20 cellular contexts compared by ENCODE assay signal in genomic region chrX:154090731-154091130, GRCh38. TPM values are rescaled to one million over a fixed set of nuclear protein-coding genes. Genes with fewer than 3 reads are reported as not detected.
A peak's percentile ranks its signal among the peaks of the same experiment; 100 is the strongest.
DNase-seq lines count a peak whose midpoint lies in the region; ATAC-seq and TF ChIP-seq lines count a peak whose summit lies in the region.
"Had no signal": no experiment of that assay in that cellular context is flagged by ENCODE, and none has a peak within 500 bp of the region (broad histone marks: within the 10 kb centered on the region; RNA-seq: fewer than 3 reads in every experiment).

No MANE protein-coding gene starts in this region.

- H2AFZ ChIP-seq in mammary epithelial cell (ENCODE audit: low read depth, low read length), result no peak overlapping the region

- no peak for TF ChIP-seq CTCF in CD4-positive, alpha-beta T cell (IDR thresholded peaks at IDR 0.05)
- no peak for TF ChIP-seq CTCF in HEK293 (tag by site-specific recombination; IDR thresholded peaks at IDR 0.05)
- no peak for TF ChIP-seq CTCF in mesothelial cell of epicardium (IDR thresholded peaks at IDR 0.05; ENCODE audit: unreplicated experiment)
- TF ChIP-seq CTCF in mammary epithelial cell (conservative IDR thresholded peaks at IDR 0.05 in 1 of 2, IDR thresholded peaks at IDR 0.05 in 1 of 2; ENCODE audit: extremely low read depth in 1 of 2, insufficient read depth in 1 of 2, low read depth in 1 of 2, low read length in 2 of 2), result no peak

- no peak overlapping the region for H3K4me2 ChIP-seq in mammary epithelial cell (ENCODE audit: insufficient read depth, low read depth, low read length)

- ATAC-seq in CD4-positive, alpha-beta T cell (ENCODE audit: poor library complexity), result no peak
- ATAC-seq in HG03159 (IDR thresholded peaks at IDR 0.05; ENCODE audit: unreplicated experiment), result no peak
- ATAC-seq: HepG2 had no signal

- CTCF ChIA-PET in CD4-positive, alpha-beta T cell (lab: Charles Lee), result interaction anchor here (1.1 to 2.0 kb wide), 2 partner anchors 9 to 217 kb away, joined by 3 to 4 read pairs; no protein-coding TSS in a partner anchor
- CTCF ChIA-PET in HEK293 (lab: Yijun Ruan, JAX) (interaction anchor here (0.9 kb wide), 1 partner anchor 77 kb away, joined by 3 read pairs; no protein-coding TSS in a partner anchor), mammary epithelial cell (lab: Charles Lee; ENCODE audit: low non-redundant PET) (no interaction called here)

- H3K9me3 ChIP-seq in CD4-positive, alpha-beta T cell (ENCODE audit: control insufficient read depth, low read length), result no peaks in the 10 kb centered on the region
- H3K9me3 ChIP-seq in HEK293 (ENCODE audit: control insufficient read depth, insufficient read depth, low read depth, low read length) (no peaks in the 10 kb centered on the region), mammary epithelial cell (replicated peaks; ENCODE audit: insufficient read depth, low read length) (no peaks in the 10 kb centered on the region)
- H3K9me3 ChIP-seq: prostate gland, suprapubic skin had no signal

- no peak overlapping the region for H3K9ac ChIP-seq in mammary epithelial cell (ENCODE audit: insufficient read depth, low read length)

- peaks cover 11% of the 10 kb centered on the region for H3K4me1 ChIP-seq in HEK293 (ENCODE audit: control insufficient read depth, insufficient read depth, low read length)
- H3K4me1 ChIP-seq in mammary epithelial cell (ENCODE audit: insufficient read depth, low read length), result peaks cover 6% of the 10 kb centered on the region
- H3K4me1 ChIP-seq: prostate gland had no signal

- dilution Hi-C loops in mammary epithelial cell (cut with HindIII; ENCODE audit: low sequenced_read_pairs), result no loop called here

- peaks cover 11 to 16% of the 10 kb centered on the region in 2 experiments; a peak in 2 of 3 replicates for H3K36me3 ChIP-seq in HEK293 (ENCODE audit: control insufficient read depth in 2 of 2, insufficient read depth in 1 of 2, low read length in 2 of 2)
- H3K36me3 ChIP-seq in mammary epithelial cell (ENCODE audit: insufficient read depth, low read length), result no peaks in the 10 kb centered on the region
- H3K36me3 ChIP-seq: prostate gland, suprapubic skin had no signal

- POLR2A ChIA-PET in CD4-positive, alpha-beta T cell (lab: Charles Lee), result no interaction called here
- POLR2A ChIA-PET in HEK293 (lab: Yijun Ruan, JAX), result interaction anchor here (0.7 kb wide), 1 partner anchor 1199 kb away, joined by 5 read pairs; no protein-coding TSS in a partner anchor

- in situ Hi-C loops in mammary epithelial cell (cut with MboI; ENCODE audit: low sequenced_read_pairs in 2 of 2), result no loop called here
- in situ Hi-C loops in ACHN (cut with HindIII; ENCODE audit: low pct_ligation_motif_present, low pct_unique_long_range_greater_than_20kb, low sequenced_read_pairs), result no loop called here

- WGBS in mammary epithelial cell (ENCODE audit: low coverage, missing lambda C conversion rate), result 51% methylated on average over 4 of the region's 4 CpGs

- H3K27me3 Mint-ChIP-seq in CD4-positive, alpha-beta T cell, result no peaks in the 10 kb centered on the region
- H3K27me3 Mint-ChIP-seq in mesothelial cell of epicardium (ENCODE audit: low read depth), result no peaks in the 10 kb centered on the region

- H3K4me1 Mint-ChIP-seq in CD4-positive, alpha-beta T cell (ENCODE audit: low read depth), result peaks cover 53% of the 10 kb centered on the region
- peaks cover 38% of the 10 kb centered on the region for H3K4me1 Mint-ChIP-seq in mesothelial cell of epicardium

- H3K4me3 ChIP-seq in HEK293 (ENCODE audit: low read depth, low read length) (no peak overlapping the region), mammary epithelial cell (replicated peaks in 1 of 3; ENCODE audit: insufficient read depth in 1 of 3, low read depth in 2 of 3, low read length in 3 of 3) (no peak overlapping the region)
- H3K4me3 ChIP-seq: prostate gland, suprapubic skin had no signal

- H4K20me1 ChIP-seq in mammary epithelial cell (ENCODE audit: insufficient read depth, low read length), result no peaks in the 10 kb centered on the region

- H3K79me2 ChIP-seq in mammary epithelial cell (ENCODE audit: insufficient read depth, low read length), result peaks cover 78% of the 10 kb centered on the region

- DNase-seq in CD4-positive, alpha-beta T cell, result no peak
- DNase-seq in mesothelial cell of epicardium (ENCODE audit: low spot score in 2 of 2, unreplicated experiment in 2 of 2) (no peak), UCSD-AML1 (lab: John Stamatoyannopoulos, UW; ENCODE audit: unreplicated experiment) (no peak), mammary epithelial cell (no peak), ACHN (no peak)
- DNase-seq: activated naive CD4-positive, alpha-beta T cell treated with Interleukin-2 at 50 U/mL for 16 hours; central memory CD4-positive, alpha-beta T cell; GOT3; NCI-H2171 had no signal

- peaks cover 43% of the 10 kb centered on the region for H3K36me3 Mint-ChIP-seq in CD4-positive, alpha-beta T cell (ENCODE audit: low read depth)
- H3K36me3 Mint-ChIP-seq in mesothelial cell of epicardium, result peaks cover 9% of the 10 kb centered on the region

- no peak overlapping the region for H3K27ac ChIP-seq in CD4-positive, alpha-beta T cell (ENCODE audit: low read depth, low read length)
- no peak overlapping the region for H3K27ac ChIP-seq in HEK293 (ENCODE audit: extremely low read depth, low read depth, low read length)
- H3K27ac ChIP-seq in cingulate gyrus (ENCODE audit: low read depth, low read length), result peak overlapping the region; percentile 74
- H3K27ac ChIP-seq in mammary epithelial cell (ENCODE audit: insufficient read depth, low read depth, low read length), result no peak overlapping the region
- H3K27ac ChIP-seq: C4-2B, prostate gland, RWPE1, suprapubic skin had no signal

- no peaks in the 10 kb centered on the region for H3K9me3 Mint-ChIP-seq in CD4-positive, alpha-beta T cell
- H3K9me3 Mint-ChIP-seq in mesothelial cell of epicardium, result peaks cover 10% of the 10 kb centered on the region

- peak overlapping the region; percentile 51 for H3K27ac Mint-ChIP-seq in CD4-positive, alpha-beta T cell
- H3K27ac Mint-ChIP-seq in mesothelial cell of epicardium, result peak overlapping the region; percentile 48

- H3K4me3 Mint-ChIP-seq in CD4-positive, alpha-beta T cell, result no peak overlapping the region
- no peak overlapping the region for H3K4me3 Mint-ChIP-seq in mesothelial cell of epicardium

- BruUV-seq in mammary epithelial cell (replicated peaks; lab: Mats Ljungman, UMichigan), result no TSS peak

- H3K27me3 ChIP-seq in CD4-positive, alpha-beta T cell (ENCODE audit: control insufficient read depth, insufficient read depth, low read length), result no peaks in the 10 kb centered on the region
- H3K27me3 ChIP-seq in mammary epithelial cell (ENCODE audit: insufficient read depth, low read length), result no peaks in the 10 kb centered on the region
- H3K27me3 ChIP-seq: suprapubic skin had no signal

- intact Hi-C loops in CD4-positive, alpha-beta T cell (cut with DNase I, micrococcal nuclease), result no loop called here
- intact Hi-C loops in mammary epithelial cell (cut with micrococcal nuclease), result no loop called here

TF ChIP-seq in HEK293, 187 proteins besides CTCF, POLR2A, EP300 and RAD21:
- TF ChIP-seq PRDM6 (tag by site-specific recombination; IDR thresholded peaks at IDR 0.05), result 0 out of 2 replicates have a peak, but pooled peaks have one; percentile 53
- TF ChIP-seq, protein P1, sequence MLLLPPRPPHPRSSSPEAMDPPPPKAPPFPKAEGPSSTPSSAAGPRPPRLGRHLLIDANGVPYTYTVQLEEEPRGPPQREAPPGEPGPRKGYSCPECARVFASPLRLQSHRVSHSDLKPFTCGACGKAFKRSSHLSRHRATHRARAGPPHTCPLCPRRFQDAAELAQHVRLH (tag by site-specific recombination; IDR thresholded peaks at IDR 0.05), result no peak
- TF ChIP-seq, protein P2, sequence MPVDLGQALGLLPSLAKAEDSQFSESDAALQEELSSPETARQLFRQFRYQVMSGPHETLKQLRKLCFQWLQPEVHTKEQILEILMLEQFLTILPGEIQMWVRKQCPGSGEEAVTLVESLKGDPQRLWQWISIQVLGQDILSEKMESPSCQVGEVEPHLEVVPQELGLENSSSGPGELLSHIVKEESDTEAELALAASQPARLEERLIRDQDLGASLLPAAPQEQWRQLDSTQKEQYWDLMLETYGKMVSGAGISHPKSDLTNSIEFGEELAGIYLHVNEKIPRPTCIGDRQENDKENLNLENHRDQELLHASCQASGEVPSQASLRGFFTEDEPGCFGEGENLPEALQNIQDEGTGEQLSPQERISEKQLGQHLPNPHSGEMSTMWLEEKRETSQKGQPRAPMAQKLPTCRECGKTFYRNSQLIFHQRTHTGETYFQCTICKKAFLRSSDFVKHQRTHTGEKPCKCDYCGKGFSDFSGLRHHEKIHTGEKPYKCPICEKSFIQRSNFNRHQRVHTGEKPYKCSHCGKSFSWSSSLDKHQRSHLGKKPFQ (tag by site-specific recombination; IDR thresholded peaks at IDR 0.05), result peak; percentile 50; the same call in 1 of the 2 replicates
TF ChIP-seq in HEK293: peak in this region for 2.

RNA-seq across cellular contexts. Expression of gene MECP2, which starts 6.8 kb away (rescaled TPM):
- 100 to 1,000 TPM; 120 to 133 TPM for total RNA-seq in CD4-positive, alpha-beta T cell
- total RNA-seq in mesothelial cell of epicardium (49.4 to 57.8 TPM (median 56.2 TPM) in 3 replicates), mammary epithelial cell (10 to 100 TPM; 17.5 to 35.6 TPM)
- polyA plus RNA-seq in mammary epithelial cell, result 12.1 TPM
- 50.5 TPM for polyA minus RNA-seq in mammary epithelial cell

RNA-seq across cellular contexts. Expression of gene OPN1LW, which starts 53.3 kb away (rescaled TPM):
- not detected for total RNA-seq in CD4-positive, alpha-beta T cell
- total RNA-seq in mesothelial cell of epicardium, result not detected in 3 replicates
- not detected for total RNA-seq in mammary epithelial cell
- not detected for polyA plus RNA-seq in mammary epithelial cell
- not detected for polyA minus RNA-seq in mammary epithelial cell
- total RNA-seq: frontal cortex; HepG2; mucosa of gallbladder; prostate gland; suprapubic skin; T-helper 2 cell treated with Interferon-gamma antibody and Interleukin-4, amounts not matched to agents 100 ng/mL and 5 ng/mL, for 36 hours had no signal
- polyA plus RNA-seq: HepG2 had no signal
